Comparison of ENCODE assay signal across 21 cellular contexts in the genomic region with DNA sequence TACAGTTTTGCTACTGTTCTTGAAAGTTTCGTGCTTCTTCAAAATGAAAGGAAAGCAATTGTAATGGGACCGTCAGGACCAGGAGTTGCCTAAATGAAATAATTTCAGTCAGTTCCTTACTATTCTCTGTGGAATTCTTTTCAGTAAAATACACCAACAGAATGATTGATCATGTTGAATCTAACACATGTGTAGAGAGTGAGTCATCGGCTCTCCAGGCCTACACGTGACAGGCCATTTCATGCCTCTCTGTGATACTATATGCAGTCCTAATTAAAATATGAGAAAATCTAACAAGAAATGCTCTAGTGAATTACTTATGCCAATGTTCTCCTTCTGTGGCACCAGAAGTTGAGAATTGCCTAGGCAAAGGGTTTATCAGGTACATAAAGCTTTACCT.
"Had no signal": no experiment of that assay in that cellular context is flagged by ENCODE, and none has a peak within 500 bp of the region (broad histone marks: within the 10 kb centered on the region; RNA-seq: fewer than 3 reads in every experiment).

No MANE protein-coding gene starts in this region.

- H3K36me3 Mint-ChIP-seq: activated naive CD8-positive, alpha-beta T cell; memory B cell; natural killer cell; stimulated activated naive B cell treated with anti-CD40 and anti-IgM and Interleukin-4, amounts not matched to agents 10 μg/mL and 1 μg/mL and 100 μg/mL, for 72 hours had no signal

- H3K27ac Mint-ChIP-seq: activated CD4-positive, alpha-beta T cell treated with anti-CD3 and anti-CD28 coated beads, Interleukin-2, amount 10 ng/mL, durations not matched to agents 7 days and 5 days; activated naive CD8-positive, alpha-beta T cell; dendritic cell treated with granulocyte-macrophage colony-stimulating factor and Interleukin-4, amounts not matched to agents 40 ng/mL and 50 ng/mL, for 4 days; memory B cell; natural killer cell; stimulated activated naive B cell treated with anti-CD40 and anti-IgM and Interleukin-4, amounts not matched to agents 10 μg/mL and 1 μg/mL and 100 μg/mL, for 72 hours; T-helper 2 cell treated with Interferon-gamma antibody and Interleukin-4, amounts not matched to agents 5 μg/mL and 100 μg/mL, for 36 hours had no signal

- DNase-seq: activated CD4-positive, alpha-beta T cell treated with anti-CD3 and anti-CD28 coated beads, Interleukin-2, amount 10 ng/mL, durations not matched to agents 7 days and 5 days; activated CD8-positive, alpha-beta memory T cell treated with anti-CD3 and anti-CD28 coated beads for 24 hours; activated gamma-delta T cell treated with Interleukin-2 at 50 U/mL for 16 hours; cerebellar nuclear complex; effector memory CD4-positive, alpha-beta T cell; hypothalamus; kidney; left lung; natural killer cell; stimulated activated CD4-positive, alpha-beta T cell treated with anti-CD3 and anti-CD28 coated beads, Interleukin-2, amount 100 ng/mL, for 48 hours; stimulated activated naive B cell treated with anti-CD40 and anti-IgM and Interleukin-4, amounts not matched to agents 10 μg/mL and 1 μg/mL and 100 μg/mL, for 72 hours had no signal

- H3K4me1 Mint-ChIP-seq: activated CD4-positive, alpha-beta T cell treated with anti-CD3 and anti-CD28 coated beads, Interleukin-2, amount 10 ng/mL, durations not matched to agents 7 days and 5 days; memory B cell; natural killer cell; stimulated activated naive B cell treated with anti-CD40 and anti-IgM and Interleukin-4, amounts not matched to agents 10 μg/mL and 1 μg/mL and 100 μg/mL, for 72 hours had no signal

- H3K4me3 ChIP-seq: ascending aorta, breast epithelium, left lung, tibial nerve, vagina had no signal

- H3K27me3 Mint-ChIP-seq: activated CD4-positive, alpha-beta T cell treated with anti-CD3 and anti-CD28 coated beads, Interleukin-2, amount 10 ng/mL, durations not matched to agents 7 days and 5 days; activated naive CD8-positive, alpha-beta T cell; dendritic cell treated with granulocyte-macrophage colony-stimulating factor and Interleukin-4, amounts not matched to agents 40 ng/mL and 50 ng/mL, for 4 days; memory B cell; stimulated activated naive B cell treated with anti-CD40 and anti-IgM and Interleukin-4, amounts not matched to agents 10 μg/mL and 1 μg/mL and 100 μg/mL, for 72 hours had no signal

- H3K4me3 Mint-ChIP-seq: activated CD4-positive, alpha-beta T cell treated with anti-CD3 and anti-CD28 coated beads, Interleukin-2, amount 10 ng/mL, durations not matched to agents 7 days and 5 days; activated naive CD8-positive, alpha-beta T cell; dendritic cell treated with granulocyte-macrophage colony-stimulating factor and Interleukin-4, amounts not matched to agents 40 ng/mL and 50 ng/mL, for 4 days; memory B cell; natural killer cell; stimulated activated naive B cell treated with anti-CD40 and anti-IgM and Interleukin-4, amounts not matched to agents 10 μg/mL and 1 μg/mL and 100 μg/mL, for 72 hours; T-helper 2 cell treated with Interferon-gamma antibody and Interleukin-4, amounts not matched to agents 5 μg/mL and 100 μg/mL, for 36 hours had no signal

- H3K27ac ChIP-seq: ascending aorta, breast epithelium, left lung, neutrophil, parathyroid adenoma, tibial nerve, vagina had no signal
